ENCODE assay signal across 6 cellular contexts in genomic region chr14:50919524-50919923, GRCh38. TPM values are rescaled to one million over a fixed set of nuclear protein-coding genes. Genes with fewer than 3 reads are reported as not detected.
"Had no signal": no experiment of that assay in that cellular context is flagged by ENCODE, and none has a peak within 500 bp of the region (broad histone marks: within the 10 kb centered on the region; RNA-seq: fewer than 3 reads in every experiment).

No MANE protein-coding gene starts in this region.

RNA-seq across cellular contexts. Expression of gene ABHD12B, which starts 47.7 kb away (rescaled TPM):
- total RNA-seq: HT-29, K562, M059J, Right ventricle myocardium superior, SJSA1 had no signal
- polyA plus RNA-seq: IgD-negative memory B cell, K562 had no signal
